Comparison of ENCODE assay signal across 1 cellular context in genomic region chr6:160974304-160974771, GRCh38.
TF ChIP-seq lines count a peak whose summit lies in the region.

No MANE protein-coding gene starts in this region.

TF ChIP-seq in K562, 482 proteins besides CTCF, POLR2A, EP300 and RAD21 (continued from another document):
- no peak for TF ChIP-seq ATF2 (CRISPR knock-in tag; IDR thresholded peaks at IDR 0.05)
- 0 out of 2 replicates have a peak, but pooled peaks have one; percentile 22 for TF ChIP-seq KLF16 (IDR thresholded peaks at IDR 0.05)
- TF ChIP-seq RCOR1 (IDR thresholded peaks at IDR 0.05; ENCODE audit: borderline replicate concordance in 1 of 2, low read depth in 2 of 2, low read length in 2 of 2): 0 out of 4 replicates have a peak, but pooled peaks of 1 of the 2 experiments have one; percentile 19
- peak; percentile 70 for TF ChIP-seq BHLHE40 (IDR thresholded peaks at IDR 0.05; ENCODE audit: low read length)
- TF ChIP-seq TAF15 (IDR thresholded peaks at IDR 0.05; ENCODE audit: low read depth, low read length): no peak
- TF ChIP-seq SOX6 (IDR thresholded peaks at IDR 0.05): peak; percentile 44
- TF ChIP-seq ZNF766 (CRISPR knock-in tag; conservative IDR thresholded peaks at IDR 0.05): no peak
- 0 out of 2 replicates have a peak, but pooled peaks have one; percentile 25 for TF ChIP-seq FOXJ2 (tag; IDR thresholded peaks at IDR 0.05)
- TF ChIP-seq CREB3 (tag; conservative IDR thresholded peaks at IDR 0.05; ENCODE audit: low read depth): 0 out of 2 replicates have a peak, but pooled peaks have one; percentile 48
- no peak for TF ChIP-seq DDX20 (tag; IDR thresholded peaks at IDR 0.05; ENCODE audit: low read depth)
- TF ChIP-seq KDM1A (IDR thresholded peaks at IDR 0.05): peak; percentile 57 to 75; a peak in 3 of 4 replicates
- TF ChIP-seq MEIS2 (IDR thresholded peaks at IDR 0.05; ENCODE audit: partially characterized antibody): peak; percentile 57
- TF ChIP-seq TEAD4 (IDR thresholded peaks at IDR 0.05; ENCODE audit: low read length): 0 out of 2 replicates have a peak, but pooled peaks have one; percentile 22
- TF ChIP-seq TEAD4 (CRISPR knock-in tag; IDR thresholded peaks at IDR 0.05; ENCODE audit: borderline replicate concordance): no peak
- peak; percentile 37; the same call in 1 of the 2 replicates for TF ChIP-seq RAD51 (IDR thresholded peaks at IDR 0.05; ENCODE audit: borderline replicate concordance, low read depth)
- peak; percentile 67 for TF ChIP-seq CBFA2T3 (IDR thresholded peaks at IDR 0.05)
- TF ChIP-seq SUPT5H (IDR thresholded peaks at IDR 0.05): no peak
- no peak for TF ChIP-seq MCM7 (IDR thresholded peaks at IDR 0.05)
- peak; percentile 41; the same call in 1 of the 2 replicates for TF ChIP-seq CBFB (CRISPR knock-in tag; IDR thresholded peaks at IDR 0.05)
- peak; percentile 41; the same call in 1 of the 2 replicates for TF ChIP-seq USF2 (CRISPR knock-in tag; IDR thresholded peaks at IDR 0.05)
- TF ChIP-seq HOMEZ (CRISPR knock-in tag; IDR thresholded peaks at IDR 0.05): no peak
- peak; percentile 47; the same call in 1 of the 2 replicates for TF ChIP-seq FOSL1 (tag; conservative IDR thresholded peaks at IDR 0.05)
- no peak for TF ChIP-seq ATF1 (CRISPR knock-in tag; IDR thresholded peaks at IDR 0.05)
- peak; percentile 25; the same call in 1 of the 2 replicates for TF ChIP-seq ATF1 (tag; IDR thresholded peaks at IDR 0.05)
- TF ChIP-seq ZNF584 (CRISPR knock-in tag; IDR thresholded peaks at IDR 0.05; ENCODE audit: low read depth): peak; percentile 24; the same call in 1 of the 2 replicates
- peak; percentile 56 for TF ChIP-seq EGR1 (conservative IDR thresholded peaks at IDR 0.05)
- peak; percentile 39; the same call in 1 of the 2 replicates for TF ChIP-seq CXXC5 (CRISPR knock-in tag; IDR thresholded peaks at IDR 0.05)
TF ChIP-seq in K562: peak in this region for 31.
